ENCODE assay signal across 15 cellular contexts in the genomic region with DNA sequence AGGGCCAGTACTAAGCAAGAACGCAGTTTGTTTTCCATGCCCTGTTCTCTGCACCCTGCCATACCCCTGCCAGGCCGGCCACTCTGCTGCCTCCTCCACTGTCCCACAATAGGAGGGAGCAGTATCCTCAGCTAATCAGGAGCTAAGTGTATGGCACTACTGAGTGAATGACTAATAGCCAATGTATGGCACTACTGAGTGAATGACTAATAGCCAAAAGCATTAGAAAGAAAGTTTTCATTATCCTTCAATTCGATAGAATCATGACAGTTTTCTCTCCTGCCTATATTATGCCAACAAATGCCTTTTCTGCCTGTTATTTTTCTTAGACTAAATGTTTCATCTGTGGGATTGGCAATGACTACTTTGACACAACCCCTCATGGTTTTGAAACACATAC.
DNase-seq lines count a peak whose midpoint lies in the region; ATAC-seq and TF ChIP-seq lines count a peak whose summit lies in the region.
"Had no signal": no experiment of that assay in that cellular context is flagged by ENCODE, and none has a peak within 500 bp of the region (broad histone marks: within the 10 kb centered on the region; RNA-seq: fewer than 3 reads in every experiment).

No MANE protein-coding gene starts in this region.

- peak overlapping the region; percentile 71 for H3K27ac Mint-ChIP-seq in chondrocyte (ENCODE audit: unreplicated experiment)
- H3K27ac Mint-ChIP-seq: activated T-helper 2 cell treated with anti-CD3 and anti-CD28 coated beads, Interferon-gamma antibody, Interleukin-2, Interleukin-4, amounts not matched to agents 10 μg/mL and 5 μg/mL and 100 μg/mL, durations not matched to agents 14 hours and 24 hours and 36 hours had no signal

- peaks cover 25% of the 10 kb centered on the region for H3K4me1 Mint-ChIP-seq in chondrocyte (ENCODE audit: low read depth)

- ATAC-seq in HG03159 (IDR thresholded peaks at IDR 0.05; ENCODE audit: unreplicated experiment): no peak
- no peak for ATAC-seq in HG03045 (IDR thresholded peaks at IDR 0.05; ENCODE audit: unreplicated experiment)
- ATAC-seq: GM12878, upper lobe of right lung had no signal

- no peaks in the 10 kb centered on the region for H3K27me3 ChIP-seq in kidney epithelial cell (ENCODE audit: control insufficient read depth, insufficient read depth, low read length)
- H3K27me3 ChIP-seq: cardiac muscle cell, upper lobe of right lung had no signal

- DNase-seq in AG10803 (ENCODE audit: low read depth): peak; percentile 23
- peak; percentile 52 for DNase-seq in NCI-H226
- no peak for DNase-seq in chondrocyte (ENCODE audit: low spot score)
- DNase-seq in kidney epithelial cell (ENCODE audit: low read depth): peak; percentile 1
- no peak for DNase-seq in NAMALWA (ENCODE audit: low spot score)
- DNase-seq in stimulated activated CD4-positive, alpha-beta T cell treated with anti-CD3 and anti-CD28 coated beads, Interleukin-2, amount 100 ng/mL, for 24 hours: no peak
- DNase-seq: activated CD4-positive, alpha-beta T cell treated with anti-CD3 and anti-CD28 coated beads, Interleukin-2, amount 50 U/mL, for 1 hour; NCI-H1092 treated with DMSO at 0.1 percent for 48 hours; T-helper 2 cell; upper lobe of right lung had no signal

- TF ChIP-seq CTCF in AG10803 (conservative IDR thresholded peaks at IDR 0.05; ENCODE audit: low read length): no peak
- no peak for TF ChIP-seq CTCF in chondrocyte (IDR thresholded peaks at IDR 0.05)
- no peak for TF ChIP-seq CTCF in kidney epithelial cell (IDR thresholded peaks at IDR 0.05; ENCODE audit: insufficient read depth, low read length, poor library complexity, severe bottlenecking)

- H3K4me3 ChIP-seq in AG10803 (ENCODE audit: low read length): no peak overlapping the region
- H3K4me3 ChIP-seq in kidney epithelial cell (ENCODE audit: low read depth, low read length): no peak overlapping the region
- H3K4me3 ChIP-seq: cardiac muscle cell, GM12878, upper lobe of right lung had no signal

- no peaks in the 10 kb centered on the region for H3K9me3 Mint-ChIP-seq in chondrocyte (ENCODE audit: low read depth)
- H3K9me3 Mint-ChIP-seq: activated T-helper 2 cell treated with anti-CD3 and anti-CD28 coated beads, Interferon-gamma antibody, Interleukin-2, Interleukin-4, amounts not matched to agents 10 μg/mL and 5 μg/mL and 100 μg/mL, durations not matched to agents 14 hours and 24 hours and 36 hours had no signal

- H3K27me3 Mint-ChIP-seq in chondrocyte (ENCODE audit: low read depth): no peaks in the 10 kb centered on the region

- H3K36me3 Mint-ChIP-seq in chondrocyte (ENCODE audit: low read depth): peaks cover 11% of the 10 kb centered on the region

- no peaks in the 10 kb centered on the region for H3K36me3 ChIP-seq in kidney epithelial cell (ENCODE audit: control insufficient read depth, insufficient read depth, low read length)
- H3K36me3 ChIP-seq: cardiac muscle cell had no signal

- H3K4me3 Mint-ChIP-seq in chondrocyte (ENCODE audit: unreplicated experiment): no peak overlapping the region

Comparison
In these comparisons a context has a peak if more than half of its experiments do, and no peak if none do; other contexts are left out.
1. DNase-seq: peak in AG10803 (single experiment), NCI-H226 (single experiment) and kidney epithelial cell (single experiment); none in chondrocyte (single experiment), NAMALWA (single experiment) and stimulated activated CD4-positive, alpha-beta T cell treated with anti-CD3 and anti-CD28 coated beads, Interleukin-2, amount 100 ng/mL, for 24 hours (0 of 2).